Comparison of ENCODE assay signal across 1 cellular context in the genomic region with DNA sequence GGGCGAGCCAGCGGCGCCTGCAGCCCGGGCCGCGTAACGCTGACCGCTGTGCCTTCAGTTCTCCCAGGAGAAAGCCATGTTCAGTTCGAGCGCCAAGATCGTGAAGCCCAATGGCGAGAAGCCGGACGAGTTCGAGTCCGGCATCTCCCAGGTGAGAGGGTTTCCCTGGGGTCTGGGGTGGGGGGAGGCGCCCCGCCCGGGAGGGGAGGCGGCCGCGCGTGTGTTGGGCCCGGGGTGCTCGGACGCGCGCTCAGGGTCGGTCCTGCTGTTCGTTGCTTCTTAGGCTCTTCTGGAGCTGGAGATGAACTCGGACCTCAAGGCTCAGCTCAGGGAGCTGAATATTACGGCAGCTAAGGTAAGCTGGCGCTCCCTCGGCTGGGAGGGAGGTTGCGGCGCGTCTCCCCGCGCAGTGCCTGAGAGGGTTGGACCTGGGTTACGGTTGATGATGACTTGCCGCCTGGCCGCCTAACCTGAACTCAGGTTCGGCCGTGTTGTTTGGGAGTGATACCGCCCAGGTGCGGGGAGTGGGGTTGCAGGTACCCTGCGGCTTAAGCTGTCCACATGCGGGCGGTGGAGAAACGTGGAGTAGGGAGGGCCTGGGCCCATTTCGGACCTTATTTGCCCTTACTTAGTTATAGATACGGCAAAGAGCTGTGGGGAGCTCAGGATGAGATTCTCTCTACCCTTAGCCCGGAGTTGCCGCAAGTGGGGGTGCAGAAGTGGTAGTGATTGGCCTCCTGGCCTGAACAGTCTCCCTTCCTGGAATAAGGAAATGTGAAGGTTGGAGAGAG.
A peak's percentile ranks its signal among the peaks of the same experiment; 100 is the strongest.
TF ChIP-seq lines count a peak whose summit lies in the region.

No MANE protein-coding gene starts in this region.

TF ChIP-seq in HepG2, 621 proteins besides CTCF, POLR2A, EP300 and RAD21 (continued from another document and continues in another):
- TF ChIP-seq, protein P1, sequence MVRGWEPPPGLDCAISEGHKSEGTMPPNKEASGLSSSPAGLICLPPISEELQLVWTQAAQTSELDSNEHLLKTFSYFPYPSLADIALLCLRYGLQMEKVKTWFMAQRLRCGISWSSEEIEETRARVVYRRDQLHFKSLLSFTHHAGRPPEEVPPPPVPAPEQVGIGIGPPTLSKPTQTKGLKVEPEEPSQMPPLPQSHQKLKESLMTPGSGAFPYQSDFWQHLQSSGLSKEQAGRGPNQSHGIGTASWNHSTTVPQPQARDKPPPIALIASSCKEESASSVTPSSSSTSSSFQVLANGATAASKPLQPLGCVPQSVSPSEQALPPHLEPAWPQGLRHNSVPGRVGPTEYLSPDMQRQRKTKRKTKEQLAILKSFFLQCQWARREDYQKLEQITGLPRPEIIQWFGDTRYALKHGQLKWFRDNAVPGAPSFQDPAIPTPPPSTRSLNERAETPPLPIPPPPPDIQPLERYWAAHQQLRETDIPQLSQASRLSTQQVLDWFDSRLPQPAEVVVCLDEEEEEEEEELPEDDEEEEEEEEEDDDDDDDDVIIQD (CRISPR knock-in tag; IDR thresholded peaks at IDR 0.05; ENCODE audit: low read depth) = no peak
- TF ChIP-seq TBP (CRISPR knock-in tag; IDR thresholded peaks at IDR 0.05) (no peak), ZNF546 (CRISPR knock-in tag; conservative IDR thresholded peaks at IDR 0.05) (no peak), NFRKB (IDR thresholded peaks at IDR 0.05) (no peak), GPN1 (CRISPR knock-in tag; IDR thresholded peaks at IDR 0.05; ENCODE audit: borderline replicate concordance) (no peak), HOXA3 (CRISPR knock-in tag; IDR thresholded peaks at IDR 0.05) (no peak), HES4 (CRISPR knock-in tag; IDR thresholded peaks at IDR 0.05; ENCODE audit: borderline replicate concordance) (peak; percentile 61; the same call in 1 of the 2 replicates), DPF2 (CRISPR knock-in tag; IDR thresholded peaks at IDR 0.05; ENCODE audit: borderline replicate concordance, low read depth) (no peak), NFE2L2 (IDR thresholded peaks at IDR 0.05; ENCODE audit: low read length) (no peak), ZNF367 (CRISPR knock-in tag; IDR thresholded peaks at IDR 0.05; ENCODE audit: borderline replicate concordance) (no peak), ZNF496 (CRISPR knock-in tag; IDR thresholded peaks at IDR 0.05; ENCODE audit: insufficient replicate concordance) (no peak), KDM6A (CRISPR knock-in tag; IDR thresholded peaks at IDR 0.05; ENCODE audit: low read depth) (no peak), ZSCAN9 (CRISPR knock-in tag; IDR thresholded peaks at IDR 0.05; ENCODE audit: borderline replicate concordance) (no peak), ARNT2 (CRISPR knock-in tag; IDR thresholded peaks at IDR 0.05; ENCODE audit: low read depth) (no peak), ZC3H13 (CRISPR knock-in tag; IDR thresholded peaks at IDR 0.05) (no peak; the same call in 1 of the 2 replicates), WIZ (CRISPR knock-in tag; IDR thresholded peaks at IDR 0.05) (no peak), ZNF121 (CRISPR knock-in tag; IDR thresholded peaks at IDR 0.05) (no peak), SALL1 (CRISPR knock-in tag; IDR thresholded peaks at IDR 0.05) (peak; percentile 32; the same call in 1 of the 2 replicates), AGO1 (IDR thresholded peaks at IDR 0.05; ENCODE audit: low read depth, low read length, poor library complexity, severe bottlenecking) (no peak), ZSCAN21 (CRISPR knock-in tag; IDR thresholded peaks at IDR 0.05; ENCODE audit: borderline replicate concordance) (peak; percentile 64), ZNF430 (CRISPR knock-in tag; IDR thresholded peaks at IDR 0.05) (no peak), ZBTB38 (CRISPR knock-in tag; IDR thresholded peaks at IDR 0.05) (no peak), ZNF883 (CRISPR knock-in tag; IDR thresholded peaks at IDR 0.05; ENCODE audit: not compliant biosample characterization) (no peak), ZIK1 (CRISPR knock-in tag; IDR thresholded peaks at IDR 0.05; ENCODE audit: borderline replicate concordance, low read depth) (no peak; the same call in 1 of the 2 replicates), MAFG (CRISPR knock-in tag; IDR thresholded peaks at IDR 0.05) (no peak)
- TF ChIP-seq, protein P2, sequence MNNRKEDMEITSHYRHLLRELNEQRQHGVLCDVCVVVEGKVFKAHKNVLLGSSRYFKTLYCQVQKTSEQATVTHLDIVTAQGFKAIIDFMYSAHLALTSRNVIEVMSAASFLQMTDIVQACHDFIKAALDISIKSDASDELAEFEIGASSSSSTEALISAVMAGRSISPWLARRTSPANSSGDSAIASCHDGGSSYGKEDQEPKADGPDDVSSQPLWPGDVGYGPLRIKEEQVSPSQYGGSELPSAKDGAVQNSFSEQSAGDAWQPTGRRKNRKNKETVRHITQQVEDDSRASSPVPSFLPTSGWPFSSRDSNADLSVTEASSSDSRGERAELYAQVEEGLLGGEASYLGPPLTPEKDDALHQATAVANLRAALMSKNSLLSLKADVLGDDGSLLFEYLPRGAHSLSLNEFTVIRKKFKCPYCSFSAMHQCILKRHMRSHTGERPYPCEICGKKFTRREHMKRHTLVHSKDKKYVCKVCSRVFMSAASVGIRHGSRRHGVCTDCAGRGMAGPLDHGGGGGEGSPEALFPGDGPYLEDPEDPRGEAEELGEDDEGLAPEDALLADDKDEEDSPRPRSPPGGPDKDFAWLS (CRISPR knock-in tag; IDR thresholded peaks at IDR 0.05; ENCODE audit: borderline replicate concordance) = no peak
- TF ChIP-seq, protein P3, sequence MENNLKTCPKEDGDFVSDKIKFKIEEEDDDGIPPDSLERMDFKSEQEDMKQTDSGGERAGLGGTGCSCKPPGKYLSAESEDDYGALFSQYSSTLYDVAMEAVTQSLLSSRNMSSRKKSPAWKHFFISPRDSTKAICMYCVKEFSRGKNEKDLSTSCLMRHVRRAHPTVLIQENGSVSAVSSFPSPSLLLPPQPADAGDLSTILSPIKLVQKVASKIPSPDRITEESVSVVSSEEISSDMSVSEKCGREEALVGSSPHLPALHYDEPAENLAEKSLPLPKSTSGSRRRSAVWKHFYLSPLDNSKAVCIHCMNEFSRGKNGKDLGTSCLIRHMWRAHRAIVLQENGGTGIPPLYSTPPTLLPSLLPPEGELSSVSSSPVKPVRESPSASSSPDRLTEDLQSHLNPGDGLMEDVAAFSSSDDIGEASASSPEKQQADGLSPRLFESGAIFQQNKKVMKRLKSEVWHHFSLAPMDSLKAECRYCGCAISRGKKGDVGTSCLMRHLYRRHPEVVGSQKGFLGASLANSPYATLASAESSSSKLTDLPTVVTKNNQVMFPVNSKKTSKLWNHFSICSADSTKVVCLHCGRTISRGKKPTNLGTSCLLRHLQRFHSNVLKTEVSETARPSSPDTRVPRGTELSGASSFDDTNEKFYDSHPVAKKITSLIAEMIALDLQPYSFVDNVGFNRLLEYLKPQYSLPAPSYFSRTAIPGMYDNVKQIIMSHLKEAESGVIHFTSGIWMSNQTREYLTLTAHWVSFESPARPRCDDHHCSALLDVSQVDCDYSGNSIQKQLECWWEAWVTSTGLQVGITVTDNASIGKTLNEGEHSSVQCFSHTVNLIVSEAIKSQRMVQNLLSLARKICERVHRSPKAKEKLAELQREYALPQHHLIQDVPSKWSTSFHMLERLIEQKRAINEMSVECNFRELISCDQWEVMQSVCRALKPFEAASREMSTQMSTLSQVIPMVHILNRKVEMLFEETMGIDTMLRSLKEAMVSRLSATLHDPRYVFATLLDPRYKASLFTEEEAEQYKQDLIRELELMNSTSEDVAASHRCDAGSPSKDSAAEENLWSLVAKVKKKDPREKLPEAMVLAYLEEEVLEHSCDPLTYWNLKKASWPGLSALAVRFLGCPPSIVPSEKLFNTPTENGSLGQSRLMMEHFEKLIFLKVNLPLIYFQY (CRISPR knock-in tag; IDR thresholded peaks at IDR 0.05; ENCODE audit: borderline replicate concordance) = no peak
- TF ChIP-seq, protein P4, sequence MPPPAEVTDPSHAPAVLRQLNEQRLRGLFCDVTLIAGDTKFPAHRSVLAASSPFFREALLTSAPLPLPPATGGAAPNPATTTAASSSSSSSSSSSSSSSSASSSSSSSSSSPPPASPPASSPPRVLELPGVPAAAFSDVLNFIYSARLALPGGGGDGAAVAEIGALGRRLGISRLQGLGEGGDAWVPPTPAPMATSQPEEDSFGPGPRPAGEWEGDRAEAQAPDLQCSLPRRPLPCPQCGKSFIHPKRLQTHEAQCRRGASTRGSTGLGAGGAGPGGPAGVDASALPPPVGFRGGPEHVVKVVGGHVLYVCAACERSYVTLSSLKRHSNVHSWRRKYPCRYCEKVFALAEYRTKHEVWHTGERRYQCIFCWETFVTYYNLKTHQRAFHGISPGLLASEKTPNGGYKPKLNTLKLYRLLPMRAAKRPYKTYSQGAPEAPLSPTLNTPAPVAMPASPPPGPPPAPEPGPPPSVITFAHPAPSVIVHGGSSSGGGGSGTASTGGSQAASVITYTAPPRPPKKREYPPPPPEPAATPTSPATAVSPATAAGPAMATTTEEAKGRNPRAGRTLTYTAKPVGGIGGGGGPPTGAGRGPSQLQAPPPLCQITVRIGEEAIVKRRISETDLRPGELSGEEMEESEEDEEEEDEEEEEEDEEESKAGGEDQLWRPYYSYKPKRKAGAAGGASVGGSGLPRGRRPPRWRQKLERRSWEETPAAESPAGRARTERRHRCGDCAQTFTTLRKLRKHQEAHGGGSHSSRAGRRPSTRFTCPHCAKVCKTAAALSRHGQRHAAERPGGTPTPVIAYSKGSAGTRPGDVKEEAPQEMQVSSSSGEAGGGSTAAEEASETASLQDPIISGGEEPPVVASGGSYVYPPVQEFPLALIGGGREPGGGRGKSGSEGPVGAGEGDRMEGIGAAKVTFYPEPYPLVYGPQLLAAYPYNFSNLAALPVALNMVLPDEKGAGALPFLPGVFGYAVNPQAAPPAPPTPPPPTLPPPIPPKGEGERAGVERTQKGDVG (CRISPR knock-in tag; IDR thresholded peaks at IDR 0.05; ENCODE audit: borderline replicate concordance) = no peak
- TF ChIP-seq, protein P5, sequence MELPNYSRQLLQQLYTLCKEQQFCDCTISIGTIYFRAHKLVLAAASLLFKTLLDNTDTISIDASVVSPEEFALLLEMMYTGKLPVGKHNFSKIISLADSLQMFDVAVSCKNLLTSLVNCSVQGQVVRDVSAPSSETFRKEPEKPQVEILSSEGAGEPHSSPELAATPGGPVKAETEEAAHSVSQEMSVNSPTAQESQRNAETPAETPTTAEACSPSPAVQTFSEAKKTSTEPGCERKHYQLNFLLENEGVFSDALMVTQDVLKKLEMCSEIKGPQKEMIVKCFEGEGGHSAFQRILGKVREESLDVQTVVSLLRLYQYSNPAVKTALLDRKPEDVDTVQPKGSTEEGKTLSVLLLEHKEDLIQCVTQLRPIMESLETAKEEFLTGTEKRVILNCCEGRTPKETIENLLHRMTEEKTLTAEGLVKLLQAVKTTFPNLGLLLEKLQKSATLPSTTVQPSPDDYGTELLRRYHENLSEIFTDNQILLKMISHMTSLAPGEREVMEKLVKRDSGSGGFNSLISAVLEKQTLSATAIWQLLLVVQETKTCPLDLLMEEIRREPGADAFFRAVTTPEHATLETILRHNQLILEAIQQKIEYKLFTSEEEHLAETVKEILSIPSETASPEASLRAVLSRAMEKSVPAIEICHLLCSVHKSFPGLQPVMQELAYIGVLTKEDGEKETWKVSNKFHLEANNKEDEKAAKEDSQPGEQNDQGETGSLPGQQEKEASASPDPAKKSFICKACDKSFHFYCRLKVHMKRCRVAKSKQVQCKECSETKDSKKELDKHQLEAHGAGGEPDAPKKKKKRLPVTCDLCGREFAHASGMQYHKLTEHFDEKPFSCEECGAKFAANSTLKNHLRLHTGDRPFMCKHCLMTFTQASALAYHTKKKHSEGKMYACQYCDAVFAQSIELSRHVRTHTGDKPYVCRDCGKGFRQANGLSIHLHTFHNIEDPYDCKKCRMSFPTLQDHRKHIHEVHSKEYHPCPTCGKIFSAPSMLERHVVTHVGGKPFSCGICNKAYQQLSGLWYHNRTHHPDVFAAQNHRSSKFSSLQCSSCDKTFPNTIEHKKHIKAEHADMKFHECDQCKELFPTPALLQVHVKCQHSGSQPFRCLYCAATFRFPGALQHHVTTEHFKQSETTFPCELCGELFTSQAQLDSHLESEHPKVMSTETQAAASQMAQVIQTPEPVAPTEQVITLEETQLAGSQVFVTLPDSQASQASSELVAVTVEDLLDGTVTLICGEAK (IDR thresholded peaks at IDR 0.05) = no peak
- TF ChIP-seq, protein P5 (CRISPR knock-in tag; IDR thresholded peaks at IDR 0.05) = no peak
- TF ChIP-seq, protein P6, sequence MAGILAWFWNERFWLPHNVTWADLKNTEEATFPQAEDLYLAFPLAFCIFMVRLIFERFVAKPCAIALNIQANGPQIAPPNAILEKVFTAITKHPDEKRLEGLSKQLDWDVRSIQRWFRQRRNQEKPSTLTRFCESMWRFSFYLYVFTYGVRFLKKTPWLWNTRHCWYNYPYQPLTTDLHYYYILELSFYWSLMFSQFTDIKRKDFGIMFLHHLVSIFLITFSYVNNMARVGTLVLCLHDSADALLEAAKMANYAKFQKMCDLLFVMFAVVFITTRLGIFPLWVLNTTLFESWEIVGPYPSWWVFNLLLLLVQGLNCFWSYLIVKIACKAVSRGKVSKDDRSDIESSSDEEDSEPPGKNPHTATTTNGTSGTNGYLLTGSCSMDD (CRISPR knock-in tag; IDR thresholded peaks at IDR 0.05) = no peak
